In genomic region chr9:113398796-113399195, GRCh38 we compare ENCODE assay signal across 14 cellular contexts. TPM values are rescaled to one million over a fixed set of nuclear protein-coding genes. Genes with fewer than 3 reads are reported as not detected.
A peak's percentile ranks its signal among the peaks of the same experiment; 100 is the strongest.
DNase-seq lines count a peak whose midpoint lies in the region; ATAC-seq, FAIRE-seq and TF ChIP-seq lines count a peak whose summit lies in the region.
"Had no signal": no experiment of that assay in that cellular context is flagged by ENCODE, and none has a peak within 500 bp of the region (broad histone marks: within the 10 kb centered on the region; RNA-seq: fewer than 3 reads in every experiment).

No MANE protein-coding gene starts in this region.

- H3K9me3 Mint-ChIP-seq in astrocyte (ENCODE audit: unreplicated experiment): no peaks in the 10 kb centered on the region
- H3K9me3 Mint-ChIP-seq: memory B cell had no signal

- peaks cover 52% of the 10 kb centered on the region for H3K4me1 ChIP-seq in left ventricle myocardium inferior
- peaks cover 6% of the 10 kb centered on the region for H3K4me1 ChIP-seq in right cardiac atrium (ENCODE audit: control insufficient read depth, insufficient read depth, low read length)
- peaks cover 24% of the 10 kb centered on the region for H3K4me1 ChIP-seq in astrocyte (ENCODE audit: insufficient read depth, low read length)

- H3K79me2 ChIP-seq in astrocyte (ENCODE audit: insufficient read depth, low read length): peaks cover 14% of the 10 kb centered on the region

- H3K36me3 ChIP-seq in left ventricle myocardium inferior (peaks cover 9% of the 10 kb centered on the region), astrocyte (ENCODE audit: insufficient read depth, low read length) (no peaks in the 10 kb centered on the region)
- H3K36me3 ChIP-seq: SJCRH30 had no signal

- DNase-seq in left ventricle myocardium inferior (no peak), right cardiac atrium (no peak), astrocyte (ENCODE audit: low read depth) (peak; percentile 62), mesenteric fat pad (ENCODE audit: low spot score) (peak; percentile 37)
- no peak for DNase-seq in effector CD8-positive, alpha-beta T cell (lab: John Stamatoyannopoulos, UW)
- DNase-seq: NCI-H2029; NK-92 treated with Interleukin-12 subunit alpha and Interleukin-12 subunit beta, amount 100 ng/mL, for 24 hours; stimulated activated naive CD4-positive, alpha-beta T cell treated with Interleukin-2 at 50 U/mL for 16 hours had no signal

- peak overlapping the region; percentile 32 for H3K9ac ChIP-seq in astrocyte (ENCODE audit: low read length)

- intact Hi-C loops in left ventricle myocardium inferior (cut with micrococcal nuclease): no loop called here
- intact Hi-C loops in right cardiac atrium (cut with DNase I): loop anchor here in 1 of 4 donors (10.0 kb wide), 1 partner anchor 84 kb away; no protein-coding TSS in a partner anchor

- no peaks in the 10 kb centered on the region for H3K27me3 Mint-ChIP-seq in astrocyte (ENCODE audit: low read depth, unreplicated experiment)
- H3K27me3 Mint-ChIP-seq: memory B cell had no signal

- peak overlapping the region; percentile 41 for H3K27ac Mint-ChIP-seq in astrocyte (ENCODE audit: unreplicated experiment)
- H3K27ac Mint-ChIP-seq: memory B cell had no signal

- no peak overlapping the region for H2AFZ ChIP-seq in astrocyte (ENCODE audit: low read depth, low read length)

- H3K4me3 ChIP-seq in left ventricle myocardium inferior: peak overlapping the region; percentile 90
- no peak overlapping the region for H3K4me3 ChIP-seq in right cardiac atrium (ENCODE audit: low read length)
- H3K4me3 ChIP-seq in astrocyte (ENCODE audit: insufficient read depth, low read depth, low read length): no peak overlapping the region
- H3K4me3 ChIP-seq: SJCRH30 had no signal

- FAIRE-seq in astrocyte (lab: Jason Lieb, UNC): no peak
- FAIRE-seq: bronchial epithelial cell had no signal

- H3K27me3 ChIP-seq in left ventricle myocardium inferior (ENCODE audit: low read depth) (no peaks in the 10 kb centered on the region), right cardiac atrium (ENCODE audit: control insufficient read depth, insufficient read depth) (no peaks in the 10 kb centered on the region), astrocyte (ENCODE audit: insufficient read depth, low read length) (no peaks in the 10 kb centered on the region)
- H3K27me3 ChIP-seq: SJCRH30 had no signal

- TF ChIP-seq CTCF in left ventricle myocardium inferior (IDR thresholded peaks at IDR 0.05; ENCODE audit: borderline replicate concordance) (no peak), astrocyte (IDR thresholded peaks at IDR 0.05; ENCODE audit: insufficient read depth, low read depth, low read length) (no peak)

- WGBS in right cardiac atrium: 89% methylated on average over 5 of the region's 5 CpGs

- peaks cover 37% of the 10 kb centered on the region for H3K4me1 Mint-ChIP-seq in astrocyte (ENCODE audit: low read depth, unreplicated experiment)

- H3K4me3 Mint-ChIP-seq in astrocyte (ENCODE audit: unreplicated experiment): peak overlapping the region; percentile 55

- H3K36me3 Mint-ChIP-seq in astrocyte (ENCODE audit: low read depth, unreplicated experiment): no peaks in the 10 kb centered on the region

- peaks cover 22% of the 10 kb centered on the region for H4K20me1 ChIP-seq in astrocyte (ENCODE audit: insufficient read depth, low read length)

- ATAC-seq in right cardiac atrium (no peak), HG03175 (IDR thresholded peaks at IDR 0.05; ENCODE audit: unreplicated experiment) (no peak), GM21367 (IDR thresholded peaks at IDR 0.05; ENCODE audit: unreplicated experiment) (no peak), GM19395 (IDR thresholded peaks at IDR 0.05; ENCODE audit: unreplicated experiment) (no peak)

- peak overlapping the region; percentile 53 for H3K4me2 ChIP-seq in astrocyte (ENCODE audit: low read length)

- H3K27ac ChIP-seq in left ventricle myocardium inferior (replicated peaks): peak overlapping the region; percentile 83
- H3K27ac ChIP-seq in right cardiac atrium (ENCODE audit: low read length): no peak overlapping the region
- no peak overlapping the region for H3K27ac ChIP-seq in astrocyte (ENCODE audit: low read depth, low read length)
- H3K27ac ChIP-seq: SJCRH30 had no signal

- H3K9me3 ChIP-seq in left ventricle myocardium inferior (replicated peaks) (no peaks in the 10 kb centered on the region), right cardiac atrium (ENCODE audit: control insufficient read depth, low read length) (no peaks in the 10 kb centered on the region), astrocyte (ENCODE audit: insufficient read depth, low read depth, low read length) (no peaks in the 10 kb centered on the region)
- H3K9me3 ChIP-seq: SJCRH30 had no signal

RNA-seq across cellular contexts. Expression of gene ALAD, which starts 2.3 kb away (rescaled TPM):
- total RNA-seq in left ventricle myocardium inferior (75.6 TPM), right cardiac atrium (10 to 100 TPM; 29.9 to 43.6 (median 42.1) TPM), astrocyte (19.9 and 20.7 TPM in 2 replicates), mesenteric fat pad (52.8 TPM)
- polyA plus RNA-seq in right cardiac atrium: 39.5 TPM

RNA-seq across cellular contexts. Expression of gene POLE3, which starts 11.7 kb away (rescaled TPM):
- 22.5 TPM for total RNA-seq in left ventricle myocardium inferior
- total RNA-seq in right cardiac atrium: 10 to 100 TPM; 19.7 to 22.4 (median 20.5) TPM
- polyA plus RNA-seq in right cardiac atrium: 18.0 TPM
- total RNA-seq in astrocyte: 36.6 and 37.4 TPM in 2 replicates
- 26.4 TPM for total RNA-seq in mesenteric fat pad

RNA-seq across cellular contexts. Expression of gene C9orf43, which starts 11.8 kb away (rescaled TPM):
- total RNA-seq in left ventricle myocardium inferior: 0.14 TPM
- under 1 TPM; 0.20 to 0.47 (median 0.20) TPM for total RNA-seq in right cardiac atrium
- polyA plus RNA-seq in right cardiac atrium: 0.23 TPM
- total RNA-seq in astrocyte: 0.65 and 0.66 TPM in 2 replicates
- total RNA-seq in mesenteric fat pad: 0.45 TPM

RNA-seq across cellular contexts. Expression of gene HDHD3, which starts 22.0 kb away (rescaled TPM):
- total RNA-seq in left ventricle myocardium inferior (8.9 TPM), right cardiac atrium (10 to 100 TPM; 11.0 to 20.0 (median 15.9) TPM), astrocyte (8.8 and 9.4 TPM in 2 replicates), mesenteric fat pad (15.4 TPM)
- polyA plus RNA-seq in right cardiac atrium: 19.6 TPM

RNA-seq across cellular contexts. Expression of gene BSPRY, which starts 49.5 kb away (rescaled TPM):
- total RNA-seq in left ventricle myocardium inferior (0.25 TPM), right cardiac atrium (1 to 10 TPM in 3 of 4 donors, under 1 TPM in 1; 0.21 to 2.3 (median 1.6) TPM), astrocyte (0.27 TPM in 1 of 2 replicates, not detected in the other), mesenteric fat pad (0.19 TPM)
- 1.4 TPM for polyA plus RNA-seq in right cardiac atrium

Comparison
In these comparisons a context has a peak if more than half of its experiments do, and no peak if none do; other contexts are left out.
1. DNase-seq: peak in astrocyte (single experiment) and mesenteric fat pad (single experiment); none in left ventricle myocardium inferior (single experiment), right cardiac atrium (0 of 3) and effector CD8-positive, alpha-beta T cell (single experiment).